1 cellular context compared by ENCODE assay signal in the genomic region with DNA sequence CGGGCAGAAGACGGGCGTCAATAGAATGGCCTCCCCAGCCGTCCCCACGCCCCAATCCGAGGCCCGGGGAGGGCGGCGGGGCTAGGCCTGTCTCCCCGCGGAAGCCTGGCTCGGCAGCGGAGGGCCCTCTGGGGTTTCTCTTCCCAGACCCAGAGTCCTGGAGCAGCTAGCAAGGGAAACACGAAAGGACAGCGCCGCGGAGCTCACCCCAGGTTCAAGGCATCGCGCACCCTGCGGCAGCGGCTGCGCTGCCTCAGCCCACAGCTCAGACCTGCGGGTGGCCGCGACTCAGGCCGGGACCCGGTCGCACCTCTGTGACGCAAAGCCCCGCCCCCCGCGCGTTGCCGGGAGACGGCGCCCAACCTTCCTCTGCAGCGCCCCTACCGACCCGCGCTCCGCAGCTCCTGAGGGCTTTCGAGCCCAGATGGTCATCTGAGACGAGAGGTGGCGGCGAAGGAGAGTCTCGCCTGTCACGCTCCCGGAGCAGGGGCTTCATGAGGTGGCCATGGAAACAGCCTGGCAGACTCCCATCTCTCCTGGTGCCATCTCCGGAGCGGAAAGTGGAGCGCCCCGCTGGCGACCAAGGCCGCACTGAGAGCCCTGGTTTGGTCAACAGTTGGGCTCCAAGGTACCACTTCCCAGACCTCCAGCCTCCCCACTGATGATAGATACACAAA.
TF ChIP-seq lines count a peak whose summit lies in the region.

RNF141 (minus strand) TSS at position 273 of the 677 bp plus-strand sequence. CDS start 7,029 bp downstream, outside the sequence.

TF ChIP-seq in HepG2, 621 proteins besides CTCF, POLR2A, EP300 and RAD21 (continued from another document and continues in another):
- TF ChIP-seq HES4 (CRISPR knock-in tag; IDR thresholded peaks at IDR 0.05; ENCODE audit: borderline replicate concordance) (peak; percentile 49; the same call in 1 of the 2 replicates), ZMAT3 (CRISPR knock-in tag; conservative IDR thresholded peaks at IDR 0.05) (peak; percentile 95), NR2F1 (CRISPR knock-in tag; IDR thresholded peaks at IDR 0.05) (no peak), BCL3 (CRISPR knock-in tag; IDR thresholded peaks at IDR 0.05) (peak; percentile 80), ZNF646 (CRISPR knock-in tag; IDR thresholded peaks at IDR 0.05) (no peak), ZNF83 (CRISPR knock-in tag; IDR thresholded peaks at IDR 0.05; ENCODE audit: borderline replicate concordance) (no peak), DR1 (CRISPR knock-in tag; IDR thresholded peaks at IDR 0.05) (peak; percentile 54; the same call in 1 of the 2 replicates), SNRNP70 (IDR thresholded peaks at IDR 0.05; ENCODE audit: low read depth, low read length) (no peak), ATF3 (CRISPR knock-in tag; IDR thresholded peaks at IDR 0.05) (no peak), NAIF1 (CRISPR knock-in tag; IDR thresholded peaks at IDR 0.05; ENCODE audit: borderline replicate concordance) (peak; percentile 60; the same call in 1 of the 2 replicates), LCORL (IDR thresholded peaks at IDR 0.05) (no peak), LCORL (CRISPR knock-in tag; IDR thresholded peaks at IDR 0.05) (peak; percentile 38; the same call in 1 of the 2 replicates), NPAS2 (CRISPR knock-in tag; IDR thresholded peaks at IDR 0.05; ENCODE audit: borderline replicate concordance) (no peak), ZNF367 (CRISPR knock-in tag; IDR thresholded peaks at IDR 0.05; ENCODE audit: borderline replicate concordance) (no peak), SYNCRIP (IDR thresholded peaks at IDR 0.05; ENCODE audit: insufficient read depth, low read depth, low read length) (no peak), AGO2 (optimal IDR thresholded peaks at IDR 0.05; ENCODE audit: low read depth, low read length) (peak; percentile 52), ZBTB25 (CRISPR knock-in tag; IDR thresholded peaks at IDR 0.05) (no peak), ZNF343 (CRISPR knock-in tag; IDR thresholded peaks at IDR 0.05) (no peak), ZNF318 (CRISPR knock-in tag; IDR thresholded peaks at IDR 0.05) (no peak), ELF1 (CRISPR knock-in tag; IDR thresholded peaks at IDR 0.05) (peak; percentile 49; the same call in 1 of the 2 replicates), ZNF839 (CRISPR knock-in tag; IDR thresholded peaks at IDR 0.05; ENCODE audit: borderline replicate concordance) (no peak), RBFOX2 (IDR thresholded peaks at IDR 0.05; ENCODE audit: low read depth, low read length) (peak; percentile 94), SIN3B (IDR thresholded peaks at IDR 0.05; ENCODE audit: low read length) (0 out of 2 replicates have a peak, but pooled peaks have one; percentile 65), ARHGAP35 (CRISPR knock-in tag; IDR thresholded peaks at IDR 0.05; ENCODE audit: borderline replicate concordance) (peak; percentile 79), POLR2G (IDR thresholded peaks at IDR 0.05; ENCODE audit: low read depth, low read length) (peak; percentile 95), ZSCAN20 (CRISPR knock-in tag; IDR thresholded peaks at IDR 0.05; ENCODE audit: borderline replicate concordance) (no peak; the same call in none of the 2 replicates), ZNF782 (CRISPR knock-in tag; IDR thresholded peaks at IDR 0.05; ENCODE audit: borderline replicate concordance) (peak; percentile 55; the same call in 1 of the 2 replicates), ZNF512 (CRISPR knock-in tag; IDR thresholded peaks at IDR 0.05) (no peak)
- TF ChIP-seq, protein P1, sequence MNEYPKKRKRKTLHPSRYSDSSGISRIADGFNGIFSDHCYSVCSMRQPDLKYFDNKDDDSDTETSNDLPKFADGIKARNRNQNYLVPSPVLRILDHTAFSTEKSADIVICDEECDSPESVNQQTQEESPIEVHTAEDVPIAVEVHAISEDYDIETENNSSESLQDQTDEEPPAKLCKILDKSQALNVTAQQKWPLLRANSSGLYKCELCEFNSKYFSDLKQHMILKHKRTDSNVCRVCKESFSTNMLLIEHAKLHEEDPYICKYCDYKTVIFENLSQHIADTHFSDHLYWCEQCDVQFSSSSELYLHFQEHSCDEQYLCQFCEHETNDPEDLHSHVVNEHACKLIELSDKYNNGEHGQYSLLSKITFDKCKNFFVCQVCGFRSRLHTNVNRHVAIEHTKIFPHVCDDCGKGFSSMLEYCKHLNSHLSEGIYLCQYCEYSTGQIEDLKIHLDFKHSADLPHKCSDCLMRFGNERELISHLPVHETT (CRISPR knock-in tag; conservative IDR thresholded peaks at IDR 0.05), result peak; percentile 47; the same call in 1 of the 2 replicates
